Comparison of ENCODE assay signal across 38 cellular contexts in genomic region chr19:3636962-3637361, GRCh38. TPM values are rescaled to one million over a fixed set of nuclear protein-coding genes. Genes with fewer than 3 reads are reported as not detected.
"Had no signal": no experiment of that assay in that cellular context is flagged by ENCODE, and none has a peak within 500 bp of the region (broad histone marks: within the 10 kb centered on the region; RNA-seq: fewer than 3 reads in every experiment).

No MANE protein-coding gene starts in this region.

- H3K27ac ChIP-seq: KMS-11 had no signal

- DNase-seq: Karpas-422, Kasumi-1, MG63, MM.1S, MV-4-11, NCI-H1048, NCI-H1092, NCI-H1092 treated with DMSO at 0.1 percent for 48 hours, NCI-H1105, NCI-H1105 treated with DMSO at 0.1 percent for 48 hours, NCI-H1417, NCI-H1417 treated with DMSO at 0.1 percent for 48 hours, NCI-H1436, NCI-H1436 treated with DMSO at 0.1 percent for 48 hours, NCI-H146, NCI-H1694, NCI-H1694 treated with DMSO at 0.1 percent for 48 hours, NCI-H187, NCI-H187 treated with DMSO at 0.1 percent for 48 hours, NCI-H1930, NCI-H2029, NCI-H2029 treated with DMSO at 0.1 percent for 48 hours, NCI-H2081, NCI-H2081 treated with DMSO at 0.1 percent for 48 hours, NCI-H2107, NCI-H2171, NCI-H2171 treated with DMSO at 0.1 percent for 48 hours, NCI-H2227 treated with DMSO at 0.1 percent for 48 hours, NCI-H226, NCI-H345, NCI-H446, NCI-H446 treated with DMSO at 0.1 percent for 48 hours, NCI-H510A, NCI-H510A treated with DMSO at 0.1 percent for 48 hours, NCI-H524 had no signal

- H3K36me3 ChIP-seq: MG63 had no signal

- H3K27me3 ChIP-seq: MG63 had no signal

- H3K4me2 ChIP-seq: KMS-11 had no signal

- H3K9ac ChIP-seq: KMS-11 had no signal

- H3K9me3 ChIP-seq: MG63 had no signal

- H3K4me3 ChIP-seq: MG63 had no signal

RNA-seq across cellular contexts. Expression of gene TBXA2R, which starts 30.3 kb away (rescaled TPM):
- total RNA-seq: MCF 10A had no signal

RNA-seq across cellular contexts. Expression of gene GIPC3, which starts 51.7 kb away (rescaled TPM):
- total RNA-seq: M059J, MCF 10A had no signal
